13 cellular contexts compared by ENCODE assay signal in genomic region chr13:113083402-113084061, GRCh38. TPM values are rescaled to one million over a fixed set of nuclear protein-coding genes. Genes with fewer than 3 reads are reported as not detected.
DNase-seq lines count a peak whose midpoint lies in the region; ATAC-seq and TF ChIP-seq lines count a peak whose summit lies in the region.
"Had no signal": no experiment of that assay in that cellular context is flagged by ENCODE, and none has a peak within 500 bp of the region (broad histone marks: within the 10 kb centered on the region; RNA-seq: fewer than 3 reads in every experiment).

No MANE protein-coding gene starts in this region.

- ATAC-seq in left cardiac atrium = peak; percentile 70 to 80
- no peak for ATAC-seq in natural killer cell
- no peak for ATAC-seq in activated CD4-positive, alpha-beta T cell treated with anti-CD3 and anti-CD28 coated beads for 36 hours
- ATAC-seq: activated T-helper 17 cell treated with anti-CD3 and anti-CD28 coated beads, Interleukin-2, amount 50 U/mL, for 72 hours had no signal

- POLR2A ChIA-PET in activated CD4-positive, alpha-beta T cell treated with anti-CD3 and anti-CD28 coated beads for 36 hours (lab: Charles Lee) = no interaction called here

- H3K27ac Mint-ChIP-seq in natural killer cell = no peak overlapping the region
- no peak overlapping the region for H3K27ac Mint-ChIP-seq in activated CD4-positive, alpha-beta T cell treated with anti-CD3 and anti-CD28 coated beads for 36 hours
- H3K27ac Mint-ChIP-seq: activated T-helper 17 cell treated with anti-CD3 and anti-CD28 coated beads, Interleukin-2, amount 50 U/mL, for 72 hours had no signal

- no peaks in the 10 kb centered on the region for H3K36me3 Mint-ChIP-seq in natural killer cell
- H3K36me3 Mint-ChIP-seq in activated CD4-positive, alpha-beta T cell treated with anti-CD3 and anti-CD28 coated beads for 36 hours (ENCODE audit: low read depth) = no peaks in the 10 kb centered on the region

- H3K27ac ChIP-seq in VCaP (peak overlapping the region; percentile 16; the same call in 1 of the 2 replicates), substantia nigra (ENCODE audit: low read depth, low read length, poor library complexity, severe bottlenecking) (peak overlapping the region; percentile 85)
- H3K27ac ChIP-seq: testis had no signal

- H3K4me1 Mint-ChIP-seq in natural killer cell = no peaks in the 10 kb centered on the region
- no peaks in the 10 kb centered on the region for H3K4me1 Mint-ChIP-seq in activated CD4-positive, alpha-beta T cell treated with anti-CD3 and anti-CD28 coated beads for 36 hours
- H3K4me1 Mint-ChIP-seq: activated T-helper 17 cell treated with anti-CD3 and anti-CD28 coated beads, Interleukin-2, amount 50 U/mL, for 72 hours had no signal

- intact Hi-C loops in left cardiac atrium (cut with DNase I) (no loop called here), natural killer cell (cut with micrococcal nuclease) (no loop called here)
- intact Hi-C loops in activated CD4-positive, alpha-beta T cell treated with anti-CD3 and anti-CD28 coated beads for 36 hours (cut with DNase I, micrococcal nuclease) = no loop called here

- TF ChIP-seq CTCF in VCaP (conservative IDR thresholded peaks at IDR 0.05) (no peak), natural killer cell (IDR thresholded peaks at IDR 0.05) (no peak), GM10266 (IDR thresholded peaks at IDR 0.05; ENCODE audit: control insufficient read depth, insufficient read depth, low read depth, missing control alignments) (no peak)

- CTCF ChIA-PET in activated CD4-positive, alpha-beta T cell treated with anti-CD3 and anti-CD28 coated beads for 36 hours (lab: Charles Lee) = interaction anchor here (0.7 kb wide), 2 partner anchors 97 to 314 kb away, joined by 4 to 5 read pairs; no protein-coding TSS in a partner anchor

- no peak overlapping the region for H3K4me3 Mint-ChIP-seq in natural killer cell
- H3K4me3 Mint-ChIP-seq in activated CD4-positive, alpha-beta T cell treated with anti-CD3 and anti-CD28 coated beads for 36 hours = no peak overlapping the region
- H3K4me3 Mint-ChIP-seq: activated T-helper 17 cell treated with anti-CD3 and anti-CD28 coated beads, Interleukin-2, amount 50 U/mL, for 72 hours had no signal

- H3K27me3 Mint-ChIP-seq in natural killer cell (ENCODE audit: low read depth in 2 of 2) = no peaks in the 10 kb centered on the region
- H3K27me3 Mint-ChIP-seq in activated CD4-positive, alpha-beta T cell treated with anti-CD3 and anti-CD28 coated beads for 36 hours = no peaks in the 10 kb centered on the region
- H3K27me3 Mint-ChIP-seq: activated T-helper 17 cell treated with anti-CD3 and anti-CD28 coated beads, Interleukin-2, amount 50 U/mL, for 72 hours had no signal

- H3K9me3 Mint-ChIP-seq in natural killer cell = no peaks in the 10 kb centered on the region
- no peaks in the 10 kb centered on the region for H3K9me3 Mint-ChIP-seq in activated CD4-positive, alpha-beta T cell treated with anti-CD3 and anti-CD28 coated beads for 36 hours (ENCODE audit: low read depth)
- H3K9me3 Mint-ChIP-seq: activated T-helper 17 cell treated with anti-CD3 and anti-CD28 coated beads, Interleukin-2, amount 50 U/mL, for 72 hours had no signal

- DNase-seq in NCI-H1092 (lab: John Stamatoyannopoulos, UW) = peak; percentile 82
- DNase-seq in left cardiac atrium = peak; percentile 85
- DNase-seq in substantia nigra (lab: John Stamatoyannopoulos, UW) = peak in 44 of 49 donors; percentile 14 to 89 (median 66)
- DNase-seq in natural killer cell = no peak
- no peak for DNase-seq in activated CD4-positive, alpha-beta T cell treated with anti-CD3 and anti-CD28 coated beads for 36 hours
- no peak for DNase-seq in activated CD4-positive, alpha-beta T cell treated with anti-CD3 and anti-CD28 coated beads, Interleukin-2, amount 50 U/mL, for 4 hours
- no peak for DNase-seq in GM10266 (ENCODE audit: extremely low spot score)
- DNase-seq: effector memory CD4-positive, alpha-beta T cell; NCI-H2171 treated with DMSO at 0.1 percent for 48 hours; T-helper 9 cell; testis had no signal

RNA-seq across cellular contexts. Expression of gene F7, which starts 22.1 kb away (rescaled TPM):
- total RNA-seq in left cardiac atrium (under 1 TPM; 0.16 to 0.29 TPM), natural killer cell (under 1 TPM in 2 of 3 donors, not detected in 1; 0.25 to 0.91 TPM)
- under 1 TPM; 0.11 to 0.12 TPM for total RNA-seq in activated CD4-positive, alpha-beta T cell treated with anti-CD3 and anti-CD28 coated beads for 36 hours

RNA-seq across cellular contexts. Expression of gene F10, which starts 39.1 kb away (rescaled TPM):
- total RNA-seq in left cardiac atrium = 10 to 100 TPM; 17.5 to 19.6 TPM
- total RNA-seq in natural killer cell = not detected
- total RNA-seq in activated CD4-positive, alpha-beta T cell treated with anti-CD3 and anti-CD28 coated beads for 36 hours = not detected

Comparison
In these comparisons a context has a peak if more than half of its experiments do, and no peak if none do; other contexts are left out.
1. DNase-seq: peak in NCI-H1092 (single experiment), left cardiac atrium (single experiment) and substantia nigra (44 of 49); none in natural killer cell (single experiment), activated CD4-positive, alpha-beta T cell treated with anti-CD3 and anti-CD28 coated beads for 36 hours (single experiment), activated CD4-positive, alpha-beta T cell treated with anti-CD3 and anti-CD28 coated beads, Interleukin-2, amount 50 U/mL, for 4 hours (0 of 2) and GM10266 (single experiment).
2. ATAC-seq: peak in left cardiac atrium (2 of 2); none in natural killer cell (0 of 3) and activated CD4-positive, alpha-beta T cell treated with anti-CD3 and anti-CD28 coated beads for 36 hours (single experiment).
3. RNA of gene F10, which starts 39.1 kb away (total RNA-seq): 17.5 to 19.6 TPM in left cardiac atrium; not detected in natural killer cell and not detected in activated CD4-positive, alpha-beta T cell treated with anti-CD3 and anti-CD28 coated beads for 36 hours; every median in the first group is over 10 times any median in the second.